Comparison of ENCODE assay signal across 8 cellular contexts in genomic region chr6:14711056-14711703, GRCh38.
DNase-seq lines count a peak whose midpoint lies in the region; ATAC-seq and TF ChIP-seq lines count a peak whose summit lies in the region.

No MANE protein-coding gene starts in this region.

- H3K27ac Mint-ChIP-seq in HFFc6: peak overlapping the region; percentile 90

- H3K9me3 Mint-ChIP-seq in HFFc6: no peaks in the 10 kb centered on the region

- DNase-seq in DMS53 treated with DMSO at 0.1 percent for 48 hours (lab: John Stamatoyannopoulos, UW; ENCODE audit: unreplicated experiment) (peak; percentile 5), HFFc6 (peak; percentile 86), RPMI8226 (peak; percentile 63), astrocyte of the hippocampus (ENCODE audit: low read depth, low spot score) (peak; percentile 50), lung microvascular endothelial cell (ENCODE audit: low read depth in 2 of 2) (peak; percentile 29 to 83), SHP77 (lab: John Stamatoyannopoulos, UW) (no peak), NCI-H345 (lab: John Stamatoyannopoulos, UW) (no peak)

- H3K4me3 Mint-ChIP-seq in HFFc6: peak overlapping the region; percentile 56

- H3K4me1 Mint-ChIP-seq in HFFc6 (ENCODE audit: low read depth): peaks cover 78% of the 10 kb centered on the region

- no peak for ATAC-seq in GM18909 (IDR thresholded peaks at IDR 0.05; ENCODE audit: poor library complexity, unreplicated experiment)

- H3K36me3 Mint-ChIP-seq in HFFc6 (ENCODE audit: low read depth): no peaks in the 10 kb centered on the region

- peaks cover 6% of the 10 kb centered on the region for H3K27me3 Mint-ChIP-seq in HFFc6 (ENCODE audit: insufficient read depth)

- TF ChIP-seq CTCF in HFFc6 (IDR thresholded peaks at IDR 0.05): peak; percentile 83

Comparison
In these comparisons a context has a peak if more than half of its experiments do, and no peak if none do; other contexts are left out.
1. DNase-seq: peak in DMS53 treated with DMSO at 0.1 percent for 48 hours (single experiment), HFFc6 (single experiment), RPMI8226 (single experiment), astrocyte of the hippocampus (single experiment) and lung microvascular endothelial cell (2 of 2); none in SHP77 (0 of 2) and NCI-H345 (single experiment).